ENCODE assay signal across 8 cellular contexts in the genomic region with DNA sequence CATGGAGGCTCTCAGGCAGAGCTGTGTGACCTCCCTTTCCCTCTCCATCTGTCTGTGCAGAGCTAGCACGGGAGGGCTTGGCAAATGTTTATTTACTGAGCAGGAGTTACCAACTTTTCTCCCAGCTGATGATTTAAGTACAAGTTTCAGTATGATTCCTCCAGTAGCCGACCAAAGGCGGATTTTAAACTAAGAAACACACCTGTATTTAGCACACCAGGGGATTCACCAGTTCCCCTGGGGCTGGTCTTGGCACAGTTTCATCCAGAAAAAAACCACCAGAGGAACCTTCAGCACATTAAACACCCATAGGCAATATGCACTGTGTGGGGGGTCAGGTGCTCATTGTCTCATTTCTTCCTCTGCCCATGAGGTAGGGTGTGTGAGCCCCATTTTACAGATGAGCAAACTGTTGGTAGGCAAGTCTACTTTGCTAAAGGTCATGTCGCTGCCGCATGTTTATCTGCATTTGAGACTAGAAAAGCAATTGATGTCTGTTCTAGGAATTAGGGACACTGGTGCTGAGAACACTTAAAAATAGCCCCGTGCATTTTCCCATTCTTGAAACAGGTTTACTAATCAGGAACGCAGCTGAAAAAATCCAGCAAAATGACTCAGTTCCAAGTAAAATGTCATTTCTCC.
DNase-seq lines count a peak whose midpoint lies in the region; ATAC-seq and TF ChIP-seq lines count a peak whose summit lies in the region.

No MANE protein-coding gene starts in this region.

- 53 to 61% methylated on average over 5 to 6 of the region's 7 CpGs for WGBS in esophagus squamous epithelium, 2 donors
- WGBS in GM23248 (ENCODE audit: low coverage in 1 of 2, low lambda C conversion rate in 2 of 2, missing lambda C conversion rate in 2 of 2), 2 experiments, result 73 to 77% methylated on average over 7 of the region's 7 CpGs

- intact Hi-C loops in esophagus squamous epithelium (cut with DNase I), result no loop called here

- DNase-seq in NB4 (ENCODE audit: low read depth) (no peak), esophagus squamous epithelium (lab: John Stamatoyannopoulos, UW) (no peak), AML-193 (lab: John Stamatoyannopoulos, UW) (no peak), NCI-H1436 treated with DMSO at 0.1 percent for 48 hours (lab: John Stamatoyannopoulos, UW) (no peak), GM23248 (no peak), NCI-H524 (lab: John Stamatoyannopoulos, UW) (no peak)

- no peaks in the 10 kb centered on the region for H3K79me2 ChIP-seq in GM23248 (ENCODE audit: insufficient read depth)

- H3F3A ChIP-seq in GM23248 (ENCODE audit: insufficient read depth), result peaks cover 10% of the 10 kb centered on the region; the same call in 1 of the 2 replicates

- no peaks in the 10 kb centered on the region for H3K9me3 ChIP-seq in esophagus squamous epithelium
- no peaks in the 10 kb centered on the region for H3K9me3 ChIP-seq in GM23248 (ENCODE audit: low read depth)

- peak overlapping the region in 3 of 4 donors; percentile 38 to 65 (median 55) for H3K27ac ChIP-seq in esophagus squamous epithelium
- H3K27ac ChIP-seq in GM23248, result no peak overlapping the region

- no peaks in the 10 kb centered on the region for H3K27me3 ChIP-seq in esophagus squamous epithelium
- H3K27me3 ChIP-seq in GM23248 (replicated peaks; ENCODE audit: insufficient read depth), result peaks cover 10% of the 10 kb centered on the region; the same call in 1 of the 2 replicates

- H2AFZ ChIP-seq in GM23248, result no peak overlapping the region

- no peaks in the 10 kb centered on the region for H4K20me1 ChIP-seq in GM23248 (ENCODE audit: insufficient read depth)

- H3K9me2 ChIP-seq in GM23248 (ENCODE audit: insufficient read depth), result no peaks in the 10 kb centered on the region

- H3K4me3 ChIP-seq in NB4 (ENCODE audit: low read depth, low read length), result peak overlapping the region; percentile 3
- H3K4me3 ChIP-seq in esophagus squamous epithelium, result no peak overlapping the region
- H3K4me3 ChIP-seq in GM23248, result no peak overlapping the region

- TF ChIP-seq CTCF in NB4 (IDR thresholded peaks at IDR 0.05; ENCODE audit: low read depth, low read length) (no peak), esophagus squamous epithelium (IDR thresholded peaks at IDR 0.05) (no peak)

- in situ Hi-C loops in GM23248 (cut with MboI), result no loop called here

- ATAC-seq in GM18519 (IDR thresholded peaks at IDR 0.05; ENCODE audit: low FRiP score, unreplicated experiment) (peak; percentile 43), GM21723 (IDR thresholded peaks at IDR 0.05; ENCODE audit: unreplicated experiment) (peak; percentile 60)

- H3K36me3 ChIP-seq in esophagus squamous epithelium, result no peaks in the 10 kb centered on the region
- H3K36me3 ChIP-seq in GM23248 (ENCODE audit: low read depth), result no peaks in the 10 kb centered on the region

- H3K4me1 ChIP-seq in esophagus squamous epithelium (peaks cover 0 to 44% (median 6%) of the 10 kb centered on the region in 3 donors), GM23248 (ENCODE audit: insufficient read depth) (peaks cover 10% of the 10 kb centered on the region)

- TF ChIP-seq POLR2A in NB4 (IDR thresholded peaks at IDR 0.05; ENCODE audit: extremely low read depth, insufficient read length) (no peak), esophagus squamous epithelium (IDR thresholded peaks at IDR 0.05) (no peak)

- no peak overlapping the region for H3K4me2 ChIP-seq in GM23248 (ENCODE audit: unreplicated experiment)

- no peak overlapping the region for H3K9ac ChIP-seq in GM23248
